In the genomic region with DNA sequence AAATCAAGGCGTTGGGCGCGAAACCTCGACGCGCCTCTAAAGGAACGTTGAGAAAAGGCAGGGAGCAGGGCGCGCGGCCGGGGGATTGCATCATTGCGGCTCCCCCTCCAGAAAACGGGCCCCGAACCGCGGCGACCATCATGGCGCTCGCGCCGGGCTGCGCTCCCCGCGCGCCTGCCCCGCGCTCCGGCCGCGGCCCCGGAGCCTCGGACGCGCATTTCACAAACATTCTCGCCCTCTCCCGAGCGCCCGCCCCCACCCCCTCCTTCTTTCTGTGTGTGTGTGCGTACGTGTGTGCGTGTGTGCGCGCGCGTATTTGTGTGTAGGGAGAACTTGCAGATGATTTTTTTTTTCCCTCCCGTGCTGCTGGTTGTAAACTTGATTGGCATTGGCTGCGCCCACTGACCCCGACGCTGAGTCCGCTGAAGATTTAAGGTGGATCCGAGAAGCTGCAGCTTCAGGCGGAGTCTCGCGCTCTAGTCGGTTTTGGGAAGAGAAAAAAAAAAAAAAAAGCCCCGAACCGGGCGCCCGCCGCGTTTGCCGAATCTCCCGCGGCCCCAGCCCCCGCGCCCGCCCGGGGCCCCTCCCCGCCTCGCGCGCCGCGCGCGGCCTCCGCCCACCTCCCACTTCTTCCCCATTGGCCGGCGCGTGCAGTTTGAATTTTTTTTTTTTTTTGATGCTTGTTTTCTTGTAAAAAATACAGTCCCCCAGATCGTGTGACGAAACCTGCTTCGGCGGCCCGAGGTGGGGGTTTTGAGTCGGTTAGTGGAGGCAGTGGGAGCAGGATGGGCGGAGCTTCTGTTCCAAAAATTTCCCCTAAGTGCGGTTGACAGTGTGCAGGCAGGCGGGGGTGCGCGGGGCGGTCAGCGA, we compare ENCODE assay signal across 1 cellular context.
TF ChIP-seq lines count a peak whose summit lies in the region.

No MANE protein-coding gene starts in this region.

TF ChIP-seq in GM12878, 131 proteins besides CTCF, POLR2A, EP300 and RAD21 (continued from another document and continues in another):
- no peak for TF ChIP-seq STAT3 (IDR thresholded peaks at IDR 0.05; ENCODE audit: low read depth, low read length)
- TF ChIP-seq PBX3 (IDR thresholded peaks at IDR 0.05; ENCODE audit: insufficient replicate concordance, low read depth, low read length) = peak; percentile 88
- TF ChIP-seq NFXL1 (IDR thresholded peaks at IDR 0.05; ENCODE audit: borderline replicate concordance) = no peak
- no peak for TF ChIP-seq ZBTB4 (CRISPR knock-in tag; IDR thresholded peaks at IDR 0.05)
- peak; percentile 86; the same call in 1 of the 2 replicates for TF ChIP-seq FOXM1 (IDR thresholded peaks at IDR 0.05; ENCODE audit: low read depth, low read length)
- peak; percentile 72 for TF ChIP-seq NR2C1 (IDR thresholded peaks at IDR 0.05)
- TF ChIP-seq JUNB (IDR thresholded peaks at IDR 0.05) = no peak; the same call in 1 of the 2 replicates
- TF ChIP-seq GATAD2B (conservative IDR thresholded peaks at IDR 0.05; ENCODE audit: low read depth) = peak; percentile 67; the same call in 1 of the 2 replicates
- no peak for TF ChIP-seq CBX3 (IDR thresholded peaks at IDR 0.05; ENCODE audit: borderline replicate concordance, low read depth)
- TF ChIP-seq, protein P1, sequence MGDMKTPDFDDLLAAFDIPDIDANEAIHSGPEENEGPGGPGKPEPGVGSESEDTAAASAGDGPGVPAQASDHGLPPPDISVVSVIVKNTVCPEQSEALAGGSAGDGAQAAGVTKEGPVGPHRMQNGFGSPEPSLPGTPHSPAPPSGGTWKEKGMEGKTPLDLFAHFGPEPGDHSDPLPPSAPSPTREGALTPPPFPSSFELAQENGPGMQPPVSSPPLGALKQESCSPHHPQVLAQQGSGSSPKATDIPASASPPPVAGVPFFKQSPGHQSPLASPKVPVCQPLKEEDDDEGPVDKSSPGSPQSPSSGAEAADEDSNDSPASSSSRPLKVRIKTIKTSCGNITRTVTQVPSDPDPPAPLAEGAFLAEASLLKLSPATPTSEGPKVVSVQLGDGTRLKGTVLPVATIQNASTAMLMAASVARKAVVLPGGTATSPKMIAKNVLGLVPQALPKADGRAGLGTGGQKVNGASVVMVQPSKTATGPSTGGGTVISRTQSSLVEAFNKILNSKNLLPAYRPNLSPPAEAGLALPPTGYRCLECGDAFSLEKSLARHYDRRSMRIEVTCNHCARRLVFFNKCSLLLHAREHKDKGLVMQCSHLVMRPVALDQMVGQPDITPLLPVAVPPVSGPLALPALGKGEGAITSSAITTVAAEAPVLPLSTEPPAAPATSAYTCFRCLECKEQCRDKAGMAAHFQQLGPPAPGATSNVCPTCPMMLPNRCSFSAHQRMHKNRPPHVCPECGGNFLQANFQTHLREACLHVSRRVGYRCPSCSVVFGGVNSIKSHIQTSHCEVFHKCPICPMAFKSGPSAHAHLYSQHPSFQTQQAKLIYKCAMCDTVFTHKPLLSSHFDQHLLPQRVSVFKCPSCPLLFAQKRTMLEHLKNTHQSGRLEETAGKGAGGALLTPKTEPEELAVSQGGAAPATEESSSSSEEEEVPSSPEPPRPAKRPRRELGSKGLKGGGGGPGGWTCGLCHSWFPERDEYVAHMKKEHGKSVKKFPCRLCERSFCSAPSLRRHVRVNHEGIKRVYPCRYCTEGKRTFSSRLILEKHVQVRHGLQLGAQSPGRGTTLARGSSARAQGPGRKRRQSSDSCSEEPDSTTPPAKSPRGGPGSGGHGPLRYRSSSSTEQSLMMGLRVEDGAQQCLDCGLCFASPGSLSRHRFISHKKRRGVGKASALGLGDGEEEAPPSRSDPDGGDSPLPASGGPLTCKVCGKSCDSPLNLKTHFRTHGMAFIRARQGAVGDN (IDR thresholded peaks at IDR 0.05) = peak; percentile 85
- TF ChIP-seq BACH1 (IDR thresholded peaks at IDR 0.05; ENCODE audit: borderline replicate concordance) = peak; percentile 94
- 0 out of 2 replicates have a peak, but pooled peaks have one; percentile 63 for TF ChIP-seq ZSCAN29 (IDR thresholded peaks at IDR 0.05)
- TF ChIP-seq, protein P2, sequence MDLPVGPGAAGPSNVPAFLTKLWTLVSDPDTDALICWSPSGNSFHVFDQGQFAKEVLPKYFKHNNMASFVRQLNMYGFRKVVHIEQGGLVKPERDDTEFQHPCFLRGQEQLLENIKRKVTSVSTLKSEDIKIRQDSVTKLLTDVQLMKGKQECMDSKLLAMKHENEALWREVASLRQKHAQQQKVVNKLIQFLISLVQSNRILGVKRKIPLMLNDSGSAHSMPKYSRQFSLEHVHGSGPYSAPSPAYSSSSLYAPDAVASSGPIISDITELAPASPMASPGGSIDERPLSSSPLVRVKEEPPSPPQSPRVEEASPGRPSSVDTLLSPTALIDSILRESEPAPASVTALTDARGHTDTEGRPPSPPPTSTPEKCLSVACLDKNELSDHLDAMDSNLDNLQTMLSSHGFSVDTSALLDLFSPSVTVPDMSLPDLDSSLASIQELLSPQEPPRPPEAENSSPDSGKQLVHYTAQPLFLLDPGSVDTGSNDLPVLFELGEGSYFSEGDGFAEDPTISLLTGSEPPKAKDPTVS (IDR thresholded peaks at IDR 0.05; ENCODE audit: low read depth, low read length) = no peak
- TF ChIP-seq ZNF24 (IDR thresholded peaks at IDR 0.05) = 0 out of 2 replicates have a peak, but pooled peaks have one; percentile 28
- TF ChIP-seq YBX1 (IDR thresholded peaks at IDR 0.05) = no peak
- no peak for TF ChIP-seq FOXK2 (IDR thresholded peaks at IDR 0.05)
- no peak for TF ChIP-seq SUPT20H (IDR thresholded peaks at IDR 0.05; ENCODE audit: borderline replicate concordance, control insufficient read depth, low read depth, low read length)
- no peak for TF ChIP-seq NR2C2 (IDR thresholded peaks at IDR 0.05; ENCODE audit: borderline replicate concordance, control insufficient read depth, insufficient read length, low read depth)
- TF ChIP-seq NFYA (IDR thresholded peaks at IDR 0.05; ENCODE audit: borderline replicate concordance, low read depth, low read length) = no peak
- peak; percentile 66; the same call in 1 of the 2 replicates for TF ChIP-seq ATF7 (IDR thresholded peaks at IDR 0.05; ENCODE audit: low read depth)
- TF ChIP-seq NBN (IDR thresholded peaks at IDR 0.05) = peak; percentile 61; the same call in 1 of the 2 replicates
- no peak for TF ChIP-seq FOS (IDR thresholded peaks at IDR 0.05; ENCODE audit: borderline replicate concordance, extremely low read depth, insufficient read length)
- TF ChIP-seq, protein P3, sequence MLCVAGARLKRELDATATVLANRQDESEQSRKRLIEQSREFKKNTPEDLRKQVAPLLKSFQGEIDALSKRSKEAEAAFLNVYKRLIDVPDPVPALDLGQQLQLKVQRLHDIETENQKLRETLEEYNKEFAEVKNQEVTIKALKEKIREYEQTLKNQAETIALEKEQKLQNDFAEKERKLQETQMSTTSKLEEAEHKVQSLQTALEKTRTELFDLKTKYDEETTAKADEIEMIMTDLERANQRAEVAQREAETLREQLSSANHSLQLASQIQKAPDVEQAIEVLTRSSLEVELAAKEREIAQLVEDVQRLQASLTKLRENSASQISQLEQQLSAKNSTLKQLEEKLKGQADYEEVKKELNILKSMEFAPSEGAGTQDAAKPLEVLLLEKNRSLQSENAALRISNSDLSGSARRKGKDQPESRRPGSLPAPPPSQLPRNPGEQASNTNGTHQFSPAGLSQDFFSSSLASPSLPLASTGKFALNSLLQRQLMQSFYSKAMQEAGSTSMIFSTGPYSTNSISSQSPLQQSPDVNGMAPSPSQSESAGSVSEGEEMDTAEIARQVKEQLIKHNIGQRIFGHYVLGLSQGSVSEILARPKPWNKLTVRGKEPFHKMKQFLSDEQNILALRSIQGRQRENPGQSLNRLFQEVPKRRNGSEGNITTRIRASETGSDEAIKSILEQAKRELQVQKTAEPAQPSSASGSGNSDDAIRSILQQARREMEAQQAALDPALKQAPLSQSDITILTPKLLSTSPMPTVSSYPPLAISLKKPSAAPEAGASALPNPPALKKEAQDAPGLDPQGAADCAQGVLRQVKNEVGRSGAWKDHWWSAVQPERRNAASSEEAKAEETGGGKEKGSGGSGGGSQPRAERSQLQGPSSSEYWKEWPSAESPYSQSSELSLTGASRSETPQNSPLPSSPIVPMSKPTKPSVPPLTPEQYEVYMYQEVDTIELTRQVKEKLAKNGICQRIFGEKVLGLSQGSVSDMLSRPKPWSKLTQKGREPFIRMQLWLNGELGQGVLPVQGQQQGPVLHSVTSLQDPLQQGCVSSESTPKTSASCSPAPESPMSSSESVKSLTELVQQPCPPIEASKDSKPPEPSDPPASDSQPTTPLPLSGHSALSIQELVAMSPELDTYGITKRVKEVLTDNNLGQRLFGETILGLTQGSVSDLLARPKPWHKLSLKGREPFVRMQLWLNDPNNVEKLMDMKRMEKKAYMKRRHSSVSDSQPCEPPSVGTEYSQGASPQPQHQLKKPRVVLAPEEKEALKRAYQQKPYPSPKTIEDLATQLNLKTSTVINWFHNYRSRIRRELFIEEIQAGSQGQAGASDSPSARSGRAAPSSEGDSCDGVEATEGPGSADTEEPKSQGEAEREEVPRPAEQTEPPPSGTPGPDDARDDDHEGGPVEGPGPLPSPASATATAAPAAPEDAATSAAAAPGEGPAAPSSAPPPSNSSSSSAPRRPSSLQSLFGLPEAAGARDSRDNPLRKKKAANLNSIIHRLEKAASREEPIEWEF (IDR thresholded peaks at IDR 0.05; ENCODE audit: insufficient replicate concordance, low read depth, low read length) = no peak
- 0 out of 2 replicates have a peak, but pooled peaks have one; percentile 13 for TF ChIP-seq RFX5 (IDR thresholded peaks at IDR 0.05; ENCODE audit: low read depth, low read length)
- TF ChIP-seq, protein P4, sequence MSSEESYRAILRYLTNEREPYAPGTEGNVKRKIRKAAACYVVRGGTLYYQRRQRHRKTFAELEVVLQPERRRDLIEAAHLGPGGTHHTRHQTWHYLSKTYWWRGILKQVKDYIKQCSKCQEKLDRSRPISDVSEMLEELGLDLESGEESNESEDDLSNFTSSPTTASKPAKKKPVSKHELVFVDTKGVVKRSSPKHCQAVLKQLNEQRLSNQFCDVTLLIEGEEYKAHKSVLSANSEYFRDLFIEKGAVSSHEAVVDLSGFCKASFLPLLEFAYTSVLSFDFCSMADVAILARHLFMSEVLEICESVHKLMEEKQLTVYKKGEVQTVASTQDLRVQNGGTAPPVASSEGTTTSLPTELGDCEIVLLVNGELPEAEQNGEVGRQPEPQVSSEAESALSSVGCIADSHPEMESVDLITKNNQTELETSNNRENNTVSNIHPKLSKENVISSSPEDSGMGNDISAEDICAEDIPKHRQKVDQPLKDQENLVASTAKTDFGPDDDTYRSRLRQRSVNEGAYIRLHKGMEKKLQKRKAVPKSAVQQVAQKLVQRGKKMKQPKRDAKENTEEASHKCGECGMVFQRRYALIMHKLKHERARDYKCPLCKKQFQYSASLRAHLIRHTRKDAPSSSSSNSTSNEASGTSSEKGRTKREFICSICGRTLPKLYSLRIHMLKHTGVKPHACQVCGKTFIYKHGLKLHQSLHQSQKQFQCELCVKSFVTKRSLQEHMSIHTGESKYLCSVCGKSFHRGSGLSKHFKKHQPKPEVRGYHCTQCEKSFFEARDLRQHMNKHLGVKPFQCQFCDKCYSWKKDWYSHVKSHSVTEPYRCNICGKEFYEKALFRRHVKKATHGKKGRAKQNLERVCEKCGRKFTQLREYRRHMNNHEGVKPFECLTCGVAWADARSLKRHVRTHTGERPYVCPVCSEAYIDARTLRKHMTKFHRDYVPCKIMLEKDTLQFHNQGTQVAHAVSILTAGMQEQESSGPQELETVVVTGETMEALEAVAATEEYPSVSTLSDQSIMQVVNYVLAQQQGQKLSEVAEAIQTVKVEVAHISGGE (CRISPR knock-in tag; IDR thresholded peaks at IDR 0.05) = no peak
- no peak for TF ChIP-seq ZNF274 (IDR thresholded peaks at IDR 0.05; ENCODE audit: insufficient read depth, insufficient read length)
- TF ChIP-seq CHD4 (IDR thresholded peaks at IDR 0.05) = no peak
- no peak for TF ChIP-seq TCF7 (IDR thresholded peaks at IDR 0.05; ENCODE audit: borderline replicate concordance)
- peak; percentile 71 for TF ChIP-seq NR2F1 (conservative IDR thresholded peaks at IDR 0.05)
- 0 out of 2 replicates have a peak, but pooled peaks have one; percentile 1 for TF ChIP-seq SMC3 (IDR thresholded peaks at IDR 0.05; ENCODE audit: borderline replicate concordance, low read length)
- TF ChIP-seq CBFB (IDR thresholded peaks at IDR 0.05; ENCODE audit: low read depth) = peak; percentile 78; the same call in 1 of the 2 replicates
- TF ChIP-seq NKRF (conservative IDR thresholded peaks at IDR 0.05) = peak; percentile 60
